1 cellular context compared by ENCODE assay signal in genomic region chr1:23593556-23594148, GRCh38.
TF ChIP-seq lines count a peak whose summit lies in the region.

No MANE protein-coding gene starts in this region.

TF ChIP-seq in GM12878, 131 proteins besides CTCF, POLR2A, EP300 and RAD21 (continued from another document):
- no peak for TF ChIP-seq REST (IDR thresholded peaks at IDR 0.05; ENCODE audit: low read depth, low read length)
- TF ChIP-seq IKZF1 (conservative IDR thresholded peaks at IDR 0.05), result peak; percentile 63
- TF ChIP-seq E2F4 (IDR thresholded peaks at IDR 0.05; ENCODE audit: low read depth, low read length), result no peak
- TF ChIP-seq TCF12 (IDR thresholded peaks at IDR 0.05; ENCODE audit: low read depth, low read length), result peak; percentile 74; the same call in 1 of the 2 replicates
- no peak for TF ChIP-seq NFIC (IDR thresholded peaks at IDR 0.05; ENCODE audit: low read depth, low read length)
- TF ChIP-seq IKZF2 (IDR thresholded peaks at IDR 0.05), result peak; percentile 48 to 65; a peak in 3 of 4 replicates
- TF ChIP-seq MEF2A (IDR thresholded peaks at IDR 0.05; ENCODE audit: insufficient read depth, low read depth, low read length), result 0 out of 2 replicates have a peak, but pooled peaks have one; percentile 9
